In genomic region chr11:79227308-79227707, GRCh38 we compare ENCODE assay signal across 2 cellular contexts.
TF ChIP-seq lines count a peak whose summit lies in the region.

No MANE protein-coding gene starts in this region.

TF ChIP-seq in GM23338, 12 proteins besides CTCF, POLR2A, EP300 and RAD21 (continued from another document):
- TF ChIP-seq, protein P1, sequence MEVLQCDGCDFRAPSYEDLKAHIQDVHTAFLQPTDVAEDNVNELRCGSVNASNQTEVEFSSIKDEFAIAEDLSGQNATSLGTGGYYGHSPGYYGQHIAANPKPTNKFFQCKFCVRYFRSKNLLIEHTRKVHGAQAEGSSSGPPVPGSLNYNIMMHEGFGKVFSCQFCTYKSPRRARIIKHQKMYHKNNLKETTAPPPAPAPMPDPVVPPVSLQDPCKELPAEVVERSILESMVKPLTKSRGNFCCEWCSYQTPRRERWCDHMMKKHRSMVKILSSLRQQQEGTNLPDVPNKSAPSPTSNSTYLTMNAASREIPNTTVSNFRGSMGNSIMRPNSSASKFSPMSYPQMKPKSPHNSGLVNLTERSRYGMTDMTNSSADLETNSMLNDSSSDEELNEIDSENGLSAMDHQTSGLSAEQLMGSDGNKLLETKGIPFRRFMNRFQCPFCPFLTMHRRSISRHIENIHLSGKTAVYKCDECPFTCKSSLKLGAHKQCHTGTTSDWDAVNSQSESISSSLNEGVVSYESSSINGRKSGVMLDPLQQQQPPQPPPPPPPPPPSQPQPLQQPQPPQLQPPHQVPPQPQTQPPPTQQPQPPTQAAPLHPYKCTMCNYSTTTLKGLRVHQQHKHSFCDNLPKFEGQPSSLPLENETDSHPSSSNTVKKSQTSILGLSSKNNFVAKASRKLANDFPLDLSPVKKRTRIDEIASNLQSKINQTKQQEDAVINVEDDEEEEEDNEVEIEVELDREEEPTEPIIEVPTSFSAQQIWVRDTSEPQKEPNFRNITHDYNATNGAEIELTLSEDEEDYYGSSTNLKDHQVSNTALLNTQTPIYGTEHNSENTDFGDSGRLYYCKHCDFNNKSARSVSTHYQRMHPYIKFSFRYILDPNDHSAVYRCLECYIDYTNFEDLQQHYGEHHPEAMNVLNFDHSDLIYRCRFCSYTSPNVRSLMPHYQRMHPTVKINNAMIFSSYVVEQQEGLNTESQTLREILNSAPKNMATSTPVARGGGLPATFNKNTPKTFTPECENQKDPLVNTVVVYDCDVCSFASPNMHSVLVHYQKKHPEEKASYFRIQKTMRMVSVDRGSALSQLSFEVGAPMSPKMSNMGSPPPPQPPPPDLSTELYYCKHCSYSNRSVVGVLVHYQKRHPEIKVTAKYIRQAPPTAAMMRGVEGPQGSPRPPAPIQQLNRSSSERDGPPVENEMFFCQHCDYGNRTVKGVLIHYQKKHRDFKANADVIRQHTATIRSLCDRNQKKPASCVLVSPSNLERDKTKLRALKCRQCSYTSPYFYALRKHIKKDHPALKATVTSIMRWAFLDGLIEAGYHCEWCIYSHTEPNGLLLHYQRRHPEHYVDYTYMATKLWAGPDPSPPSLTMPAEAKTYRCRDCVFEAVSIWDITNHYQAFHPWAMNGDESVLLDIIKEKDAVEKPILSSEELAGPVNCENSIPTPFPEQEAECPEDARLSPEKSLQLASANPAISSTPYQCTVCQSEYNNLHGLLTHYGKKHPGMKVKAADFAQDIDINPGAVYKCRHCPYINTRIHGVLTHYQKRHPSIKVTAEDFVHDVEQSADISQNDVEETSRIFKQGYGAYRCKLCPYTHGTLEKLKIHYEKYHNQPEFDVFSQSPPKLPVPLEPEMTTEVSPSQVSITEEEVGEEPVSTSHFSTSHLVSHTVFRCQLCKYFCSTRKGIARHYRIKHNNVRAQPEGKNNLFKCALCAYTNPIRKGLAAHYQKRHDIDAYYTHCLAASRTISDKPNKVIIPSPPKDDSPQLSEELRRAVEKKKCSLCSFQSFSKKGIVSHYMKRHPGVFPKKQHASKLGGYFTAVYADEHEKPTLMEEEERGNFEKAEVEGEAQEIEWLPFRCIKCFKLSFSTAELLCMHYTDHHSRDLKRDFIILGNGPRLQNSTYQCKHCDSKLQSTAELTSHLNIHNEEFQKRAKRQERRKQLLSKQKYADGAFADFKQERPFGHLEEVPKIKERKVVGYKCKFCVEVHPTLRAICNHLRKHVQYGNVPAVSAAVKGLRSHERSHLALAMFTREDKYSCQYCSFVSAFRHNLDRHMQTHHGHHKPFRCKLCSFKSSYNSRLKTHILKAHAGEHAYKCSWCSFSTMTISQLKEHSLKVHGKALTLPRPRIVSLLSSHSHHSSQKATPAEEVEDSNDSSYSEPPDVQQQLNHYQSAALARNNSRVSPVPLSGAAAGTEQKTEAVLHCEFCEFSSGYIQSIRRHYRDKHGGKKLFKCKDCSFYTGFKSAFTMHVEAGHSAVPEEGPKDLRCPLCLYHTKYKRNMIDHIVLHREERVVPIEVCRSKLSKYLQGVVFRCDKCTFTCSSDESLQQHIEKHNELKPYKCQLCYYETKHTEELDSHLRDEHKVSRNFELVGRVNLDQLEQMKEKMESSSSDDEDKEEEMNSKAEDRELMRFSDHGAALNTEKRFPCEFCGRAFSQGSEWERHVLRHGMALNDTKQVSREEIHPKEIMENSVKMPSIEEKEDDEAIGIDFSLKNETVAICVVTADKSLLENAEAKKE (CRISPR knock-in tag; IDR thresholded peaks at IDR 0.05): no peak
- no peak for TF ChIP-seq ZNF114 (CRISPR knock-in tag; IDR thresholded peaks at IDR 0.05)
- TF ChIP-seq, protein P2, sequence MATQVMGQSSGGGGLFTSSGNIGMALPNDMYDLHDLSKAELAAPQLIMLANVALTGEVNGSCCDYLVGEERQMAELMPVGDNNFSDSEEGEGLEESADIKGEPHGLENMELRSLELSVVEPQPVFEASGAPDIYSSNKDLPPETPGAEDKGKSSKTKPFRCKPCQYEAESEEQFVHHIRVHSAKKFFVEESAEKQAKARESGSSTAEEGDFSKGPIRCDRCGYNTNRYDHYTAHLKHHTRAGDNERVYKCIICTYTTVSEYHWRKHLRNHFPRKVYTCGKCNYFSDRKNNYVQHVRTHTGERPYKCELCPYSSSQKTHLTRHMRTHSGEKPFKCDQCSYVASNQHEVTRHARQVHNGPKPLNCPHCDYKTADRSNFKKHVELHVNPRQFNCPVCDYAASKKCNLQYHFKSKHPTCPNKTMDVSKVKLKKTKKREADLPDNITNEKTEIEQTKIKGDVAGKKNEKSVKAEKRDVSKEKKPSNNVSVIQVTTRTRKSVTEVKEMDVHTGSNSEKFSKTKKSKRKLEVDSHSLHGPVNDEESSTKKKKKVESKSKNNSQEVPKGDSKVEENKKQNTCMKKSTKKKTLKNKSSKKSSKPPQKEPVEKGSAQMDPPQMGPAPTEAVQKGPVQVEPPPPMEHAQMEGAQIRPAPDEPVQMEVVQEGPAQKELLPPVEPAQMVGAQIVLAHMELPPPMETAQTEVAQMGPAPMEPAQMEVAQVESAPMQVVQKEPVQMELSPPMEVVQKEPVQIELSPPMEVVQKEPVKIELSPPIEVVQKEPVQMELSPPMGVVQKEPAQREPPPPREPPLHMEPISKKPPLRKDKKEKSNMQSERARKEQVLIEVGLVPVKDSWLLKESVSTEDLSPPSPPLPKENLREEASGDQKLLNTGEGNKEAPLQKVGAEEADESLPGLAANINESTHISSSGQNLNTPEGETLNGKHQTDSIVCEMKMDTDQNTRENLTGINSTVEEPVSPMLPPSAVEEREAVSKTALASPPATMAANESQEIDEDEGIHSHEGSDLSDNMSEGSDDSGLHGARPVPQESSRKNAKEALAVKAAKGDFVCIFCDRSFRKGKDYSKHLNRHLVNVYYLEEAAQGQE (IDR thresholded peaks at IDR 0.05; ENCODE audit: unreplicated experiment): no peak
- TF ChIP-seq POLR2AphosphoS5 (IDR thresholded peaks at IDR 0.05; ENCODE audit: low read depth): no peak
- no peak for TF ChIP-seq ETS1 (IDR thresholded peaks at IDR 0.05)
- no peak for TF ChIP-seq JUNB (IDR thresholded peaks at IDR 0.05; ENCODE audit: unreplicated experiment)
- TF ChIP-seq NANOG (IDR thresholded peaks at IDR 0.05; ENCODE audit: borderline replicate concordance): no peak

TF ChIP-seq in WTC11, 78 proteins besides CTCF, POLR2A, EP300 and RAD21:
- TF ChIP-seq ARID4B (CRISPR knock-in tag; IDR thresholded peaks at IDR 0.05; ENCODE audit: borderline replicate concordance) (no peak), CREM (CRISPR knock-in tag; IDR thresholded peaks at IDR 0.05) (no peak), ATF2 (CRISPR knock-in tag; IDR thresholded peaks at IDR 0.05; ENCODE audit: borderline replicate concordance, low read depth) (no peak)
TF ChIP-seq in WTC11: peak in this region for 0.
